In the genomic region with DNA sequence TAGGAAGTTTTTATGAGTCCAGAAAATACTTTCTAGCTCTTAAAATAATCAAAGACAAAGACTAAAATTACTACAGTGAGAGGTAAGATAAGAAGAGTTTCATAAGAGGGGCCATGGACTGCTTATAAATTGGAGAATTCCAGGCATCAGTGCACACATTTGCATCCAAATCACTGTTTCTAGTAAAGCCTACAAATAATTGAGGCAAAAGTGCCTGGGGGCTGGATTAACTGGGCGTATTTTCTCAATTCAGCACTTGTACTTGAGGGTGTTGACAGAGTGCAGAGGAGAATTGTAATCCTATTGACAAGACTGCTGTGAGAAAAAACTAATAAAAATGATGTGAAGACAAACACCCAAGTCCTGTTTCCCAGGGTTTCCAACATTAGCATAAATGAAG, we compare ENCODE assay signal across 13 cellular contexts.
"Had no signal": no experiment of that assay in that cellular context is flagged by ENCODE, and none has a peak within 500 bp of the region (broad histone marks: within the 10 kb centered on the region; RNA-seq: fewer than 3 reads in every experiment).

No MANE protein-coding gene starts in this region.

- DNase-seq: activated CD4-positive, alpha-beta T cell treated with anti-CD3 and anti-CD28 coated beads for 48 hours; activated CD8-positive, alpha-beta memory T cell treated with anti-CD3 and anti-CD28 coated beads, Interleukin-2, amount 50 U/mL, for 48 hours; activated CD8-positive, alpha-beta T cell treated with anti-CD3 and anti-CD28 coated beads, Interleukin-2, amount 10 ng/mL, durations not matched to agents 7 days and 5 days; activated naive CD4-positive, alpha-beta T cell treated with Interleukin-2 at 50 U/mL for 16 hours; colonic mucosa; effector memory CD8-positive, alpha-beta T cell; midbrain; pancreas; stimulated activated CD4-positive, alpha-beta T cell treated with anti-CD3 and anti-CD28 coated beads, Interleukin-15, amount 100 ng/mL, for 24 hours; stimulated activated CD4-positive, alpha-beta T cell treated with anti-CD3 and anti-CD28 coated beads, Interleukin-4, amount 100 ng/mL, for 4 hours; uterus; WERI-Rb-1 had no signal

- H3K4me1 ChIP-seq: colonic mucosa, pancreas, uterus had no signal

- H3K36me3 ChIP-seq: colonic mucosa, pancreas, uterus, WERI-Rb-1 had no signal

- H3K27ac ChIP-seq: colonic mucosa, pancreas, uterus, WERI-Rb-1 had no signal

- H3K4me3 Mint-ChIP-seq: activated CD8-positive, alpha-beta T cell treated with anti-CD3 and anti-CD28 coated beads, Interleukin-2, amount 10 ng/mL, durations not matched to agents 7 days and 5 days; effector memory CD8-positive, alpha-beta T cell had no signal

- H3K27me3 ChIP-seq: colonic mucosa, pancreas, uterus had no signal

- H3K4me3 ChIP-seq: colonic mucosa, lung, pancreas, uterus had no signal

- ATAC-seq: activated CD8-positive, alpha-beta T cell treated with anti-CD3 and anti-CD28 coated beads, Interleukin-2, amount 10 ng/mL, durations not matched to agents 7 days and 5 days; effector memory CD8-positive, alpha-beta T cell; pancreas had no signal

- H3K27me3 Mint-ChIP-seq: effector memory CD8-positive, alpha-beta T cell had no signal

- H3K27ac Mint-ChIP-seq: activated CD8-positive, alpha-beta T cell treated with anti-CD3 and anti-CD28 coated beads, Interleukin-2, amount 10 ng/mL, durations not matched to agents 7 days and 5 days; effector memory CD8-positive, alpha-beta T cell had no signal
